Comparison of ENCODE assay signal across 17 cellular contexts in genomic region chr2:165655653-165656052, GRCh38.
DNase-seq lines count a peak whose midpoint lies in the region; ATAC-seq lines count a peak whose summit lies in the region.
"Had no signal": no experiment of that assay in that cellular context is flagged by ENCODE, and none has a peak within 500 bp of the region (broad histone marks: within the 10 kb centered on the region; RNA-seq: fewer than 3 reads in every experiment).

No MANE protein-coding gene starts in this region.

- DNase-seq in fibroblast of gingiva (ENCODE audit: low read depth) (peak; percentile 8), left ventricle myocardium superior (no peak), sciatic nerve (ENCODE audit: low spot score) (no peak), NOMO-1 (lab: John Stamatoyannopoulos, UW; ENCODE audit: unreplicated experiment in 2 of 2) (no peak), DMS 273 treated with DMSO at 0.1 percent for 48 hours (lab: John Stamatoyannopoulos, UW) (no peak), NCI-H510A (lab: John Stamatoyannopoulos, UW) (no peak), NCI-H526 (lab: John Stamatoyannopoulos, UW) (no peak)
- DNase-seq: C1 segment of cervical spinal cord; CD8-positive, alpha-beta memory T cell; DMS79; KG1; NCI-H1105 treated with DMSO at 0.1 percent for 48 hours; NCI-H1694; NCI-H2081 treated with DMSO at 0.1 percent for 48 hours; NCI-H510A treated with DMSO at 0.1 percent for 48 hours; NCI-H82; RPMI8226 had no signal

- ATAC-seq in left ventricle myocardium superior (peak; percentile 67), sciatic nerve (peak; percentile 66)

- intact Hi-C loops in left ventricle myocardium superior (cut with micrococcal nuclease) (no loop called here), sciatic nerve (cut with DNase I) (no loop called here)
